29 cellular contexts compared by ENCODE assay signal in genomic region chr1:183894290-183894565, GRCh38.
"Had no signal": no experiment of that assay in that cellular context is flagged by ENCODE, and none has a peak within 500 bp of the region (broad histone marks: within the 10 kb centered on the region; RNA-seq: fewer than 3 reads in every experiment).

No MANE protein-coding gene starts in this region.

- H3K4me1 Mint-ChIP-seq: neural progenitor cell had no signal

- H3K9ac ChIP-seq: neural progenitor cell, parathyroid adenoma had no signal

- H2AFZ ChIP-seq: hepatocyte, neural progenitor cell, parathyroid adenoma had no signal

- H3K4me3 ChIP-seq: heart right ventricle, hepatocyte, lower lobe of right lung, neural progenitor cell, skin epidermis, suprapubic skin, thoracic aorta, tibial artery, uterus had no signal

- H3K36me3 Mint-ChIP-seq: naive B cell, natural killer cell had no signal

- H3K36me3 ChIP-seq: neural progenitor cell, neutrophil, uterus had no signal

- ATAC-seq: left lobe of liver; lower lobe of right lung; natural killer cell; sciatic nerve; stimulated activated naive B cell treated with anti-CD40 and anti-IgM and Interleukin-4, amounts not matched to agents 10 μg/mL and 1 μg/mL and 100 μg/mL, for 72 hours had no signal

- H3K9me3 ChIP-seq: heart right ventricle, lower lobe of right lung, neutrophil, suprapubic skin, thoracic aorta, tibial artery, uterus had no signal

- H3K27ac Mint-ChIP-seq: naive B cell; natural killer cell; nephron progenitor cell; neural progenitor cell; stimulated activated naive B cell treated with anti-CD40 and anti-IgM and Interleukin-4, amounts not matched to agents 10 μg/mL and 1 μg/mL and 100 μg/mL, for 72 hours; stimulated activated naive CD8-positive, alpha-beta T cell treated with anti-CD3 and anti-CD28 coated beads, Interleukin-15, Interleukin-2, amounts not matched to agents 100 ng/mL and 50 ng/mL, for 24 hours had no signal

- H3K4me1 ChIP-seq: neural progenitor cell, parathyroid adenoma, tibial artery, uterus had no signal

- H3K79me2 ChIP-seq: hepatocyte, parathyroid adenoma had no signal

- H3K27me3 Mint-ChIP-seq: naive B cell; stimulated activated naive B cell treated with anti-CD40 and anti-IgM and Interleukin-4, amounts not matched to agents 10 μg/mL and 1 μg/mL and 100 μg/mL, for 72 hours; stimulated activated naive CD8-positive, alpha-beta T cell treated with anti-CD3 and anti-CD28 coated beads, Interleukin-15, Interleukin-2, amounts not matched to agents 100 ng/mL and 50 ng/mL, for 24 hours had no signal

- H3K4me3 Mint-ChIP-seq: naive B cell; natural killer cell; nephron progenitor cell; neural progenitor cell; stimulated activated naive B cell treated with anti-CD40 and anti-IgM and Interleukin-4, amounts not matched to agents 10 μg/mL and 1 μg/mL and 100 μg/mL, for 72 hours; stimulated activated naive CD8-positive, alpha-beta T cell treated with anti-CD3 and anti-CD28 coated beads, Interleukin-15, Interleukin-2, amounts not matched to agents 100 ng/mL and 50 ng/mL, for 24 hours had no signal

- H3K27me3 ChIP-seq: heart right ventricle, hepatocyte, neural progenitor cell, neutrophil, suprapubic skin, tibial artery, uterus had no signal

- DNase-seq: heart right ventricle; kidney glomerular epithelial cell; left cardiac atrium; lower lobe of right lung; mammary epithelial cell; mesenchymal stem cell; naive B cell; natural killer cell; nephron progenitor cell; occipital lobe; right cardiac atrium; stimulated activated CD4-positive, alpha-beta T cell treated with anti-CD3 and anti-CD28 coated beads, Interleukin-12 subunit alpha, Interleukin-12 subunit beta, amount 100 ng/mL, for 4 hours; stimulated activated CD4-positive, alpha-beta T cell treated with anti-CD3 and anti-CD28 coated beads, Interleukin-15, amount 100 ng/mL, for 24 hours; stimulated activated CD4-positive, alpha-beta T cell treated with anti-CD3 and anti-CD28 coated beads, Interleukin-2, amount 100 ng/mL, for 24 hours; stimulated activated CD4-positive, alpha-beta T cell treated with anti-CD3 and anti-CD28 coated beads, Interleukin-4, amount 100 ng/mL, for 1 hour; stimulated activated naive B cell treated with anti-CD40 and anti-IgM and Interleukin-4, amounts not matched to agents 10 μg/mL and 1 μg/mL and 100 μg/mL, for 72 hours; tibial artery; trophoblast cell; uterus had no signal

- H3K4me2 ChIP-seq: hepatocyte, neural progenitor cell had no signal

- H3K9me3 Mint-ChIP-seq: naive B cell; natural killer cell; nephron progenitor cell; neural progenitor cell; stimulated activated naive CD8-positive, alpha-beta T cell treated with anti-CD3 and anti-CD28 coated beads, Interleukin-15, Interleukin-2, amounts not matched to agents 100 ng/mL and 50 ng/mL, for 24 hours had no signal

- H3K27ac ChIP-seq: hepatocyte, neural progenitor cell, neutrophil, parathyroid adenoma, suprapubic skin, thoracic aorta, tibial artery, uterus had no signal
